21 cellular contexts compared by ENCODE assay signal in the genomic region with DNA sequence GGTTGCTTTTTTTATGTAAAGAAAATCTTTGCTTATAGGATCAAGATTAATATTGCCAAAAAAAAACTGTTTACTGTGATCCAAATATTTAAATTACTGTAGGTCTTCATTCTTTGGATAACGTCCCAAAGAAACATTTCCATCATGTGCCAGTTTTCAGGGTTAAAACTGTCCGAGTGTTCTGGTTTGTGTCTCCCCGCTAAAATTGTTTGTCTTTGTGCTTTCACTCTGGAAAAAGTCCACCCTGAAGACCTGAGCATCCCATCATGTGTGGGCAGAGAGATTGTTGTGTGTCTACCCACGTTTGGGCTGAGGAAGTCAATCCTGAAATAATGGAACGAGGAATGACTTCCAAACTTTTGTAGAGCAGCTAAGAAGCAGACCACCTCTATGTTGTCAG.
"Had no signal": no experiment of that assay in that cellular context is flagged by ENCODE, and none has a peak within 500 bp of the region (broad histone marks: within the 10 kb centered on the region; RNA-seq: fewer than 3 reads in every experiment).

No MANE protein-coding gene starts in this region.

- H3K27ac ChIP-seq: HL-60, SJSA1 had no signal

- H3K4me1 ChIP-seq: SJSA1 had no signal

- H3K4me3 ChIP-seq: SJSA1 had no signal

- FAIRE-seq: HTR-8/SVneo, RCC 7860 had no signal

- DNase-seq: KBM-7, MV-4-11, NCI-H1048, NCI-H1105, NCI-H1417, NCI-H1436 treated with DMSO at 0.1 percent for 48 hours, NCI-H1694, NCI-H187 treated with DMSO at 0.1 percent for 48 hours, NCI-H2029 treated with DMSO at 0.1 percent for 48 hours, NCI-H2171 treated with DMSO at 0.1 percent for 48 hours, NCI-H524, NCI-H526 treated with DMSO at 0.1 percent for 48 hours, NCI-H748 treated with DMSO at 0.1 percent for 48 hours, Right ventricle myocardium superior, RPMI8226, SIG-M5, SK-N-SH had no signal

- H3K36me3 ChIP-seq: SJSA1 had no signal

- H3K9ac ChIP-seq: SK-N-SH had no signal

- H3K4me2 ChIP-seq: SK-N-SH had no signal

- H3K9me3 ChIP-seq: SJSA1, SK-N-SH had no signal
